ENCODE assay signal across 8 cellular contexts in the genomic region with DNA sequence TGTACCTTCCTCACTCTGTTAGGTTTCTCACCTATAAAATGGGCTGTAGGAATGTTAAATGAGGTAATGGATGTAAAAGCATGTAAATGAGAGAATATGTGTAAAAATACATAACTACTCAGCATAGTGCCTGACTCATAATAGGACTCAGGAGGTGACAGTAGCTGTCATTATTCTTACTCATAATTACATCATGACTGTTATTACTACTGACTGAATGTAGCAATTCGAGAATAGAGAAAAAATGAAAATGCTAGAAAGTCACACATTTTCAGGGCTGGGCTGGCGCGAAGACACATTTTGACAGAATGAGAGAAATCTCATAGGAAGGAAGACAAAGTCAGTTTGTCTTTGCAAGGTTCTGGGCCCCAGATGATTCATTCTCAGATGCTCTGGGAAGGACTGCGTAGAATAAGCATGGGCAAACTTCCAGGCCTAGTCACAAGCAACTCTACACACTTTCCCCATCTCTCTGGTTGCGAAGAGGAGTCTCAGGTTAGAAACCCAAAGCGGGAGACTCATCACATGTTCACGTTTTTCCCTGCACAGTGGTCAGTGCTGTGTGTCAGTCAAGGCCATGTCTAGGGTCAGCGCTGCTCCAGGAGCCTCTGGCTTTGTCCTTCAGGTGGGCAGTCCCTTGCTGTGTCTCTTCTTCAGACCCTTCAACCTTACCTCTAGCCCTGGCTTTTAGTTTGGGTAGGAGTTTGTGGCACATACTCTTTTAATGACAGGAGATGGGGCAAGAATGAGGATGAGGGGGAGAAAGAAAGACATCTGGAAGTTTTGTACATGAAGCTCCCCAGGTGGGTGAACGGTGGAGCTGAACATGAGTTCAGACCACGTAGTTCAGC. TPM values are rescaled to one million over a fixed set of nuclear protein-coding genes. Genes with fewer than 3 reads are reported as not detected.
DNase-seq lines count a peak whose midpoint lies in the region; ATAC-seq, FAIRE-seq and TF ChIP-seq lines count a peak whose summit lies in the region.

No MANE protein-coding gene starts in this region.

- H2AFZ ChIP-seq in IMR-90 (replicated peaks; ENCODE audit: low read length, poor library complexity), result peak overlapping the region; percentile 57

- intact Hi-C loops in IMR-90 (cut with micrococcal nuclease) (loop anchor here (5.0 kb wide), 1 partner anchor 182 kb away; the partner anchor contains the start of gene CDKN1B), gastrocnemius medialis (cut with DNase I; ENCODE audit: low total_unique reads) (no loop called here), testis (cut with DNase I; ENCODE audit: low total_unique reads) (no loop called here)

- peak overlapping the region; percentile 60 for H3K56ac ChIP-seq in IMR-90 (ENCODE audit: extremely low read depth, insufficient read depth, low read length)

- H3K36me3 ChIP-seq in BJ (ENCODE audit: control insufficient read depth, insufficient read depth, low read length) (no peaks in the 10 kb centered on the region; the same call in 1 of the 2 replicates), IMR-90 (ENCODE audit: control insufficient read depth, insufficient read depth, low read length) (peaks cover 13% of the 10 kb centered on the region; the same call in 1 of the 2 replicates), gastrocnemius medialis (no peaks in the 10 kb centered on the region), testis (ENCODE audit: low read depth, missing control alignments) (no peaks in the 10 kb centered on the region)

- no peak for FAIRE-seq in D721Med (lab: Jason Lieb, UNC)

- H3K4me3 ChIP-seq in BJ (ENCODE audit: low read depth, low read length), result no peak overlapping the region
- H3K4me3 ChIP-seq in IMR-90 (ENCODE audit: insufficient read depth, low read depth, low read length), result no peak overlapping the region
- no peak overlapping the region for H3K4me3 ChIP-seq in gastrocnemius medialis
- no peak overlapping the region for H3K4me3 ChIP-seq in testis

- peak overlapping the region; percentile 86 for H2BK15ac ChIP-seq in IMR-90 (ENCODE audit: low read depth, low read length)

- WGBS in IMR-90 (ENCODE audit: extremely low coverage in 2 of 2, insufficient read length in 1 of 2), 2 experiments, result 10% methylated on average over 2 of the region's 10 CpGs; no CpG with 5 or more reads in 1 of the 2 experiments
- WGBS in testis, 2 donors, result 83 to 86% methylated on average over 10 of the region's 10 CpGs

- H3K14ac ChIP-seq in IMR-90 (replicated peaks; ENCODE audit: low read depth, low read length), result peak overlapping the region; percentile 88

- peak overlapping the region; percentile 81 for H4K5ac ChIP-seq in IMR-90 (ENCODE audit: low read depth, low read length)

- peak overlapping the region; percentile 94 for H2BK5ac ChIP-seq in IMR-90 (ENCODE audit: low read depth, low read length, poor library complexity, severe bottlenecking)

- TF ChIP-seq RAD21 in IMR-90 (IDR thresholded peaks at IDR 0.05; ENCODE audit: low read length), result no peak

- H2BK20ac ChIP-seq in IMR-90 (ENCODE audit: low read depth, low read length), result peak overlapping the region; percentile 91

- in situ Hi-C loops in IMR-90 (cut with MboI; ENCODE audit: low sequenced_read_pairs), result loop anchor here (25.0 kb wide), 1 partner anchor 638 kb away; no protein-coding TSS in a partner anchor
- in situ Hi-C loops in gastrocnemius medialis (cut with MboI; ENCODE audit: low sequenced_read_pairs in 4 of 4), result loop anchor here in 2 of 4 donors (25.0 kb wide), 2 partner anchors 188 to 1263 kb away; no protein-coding TSS in a partner anchor

- peak overlapping the region; percentile 50 for H3K9ac ChIP-seq in IMR-90 (ENCODE audit: low read depth, low read length)

- peak overlapping the region; percentile 49 to 88; a peak in 3 of 4 replicates for H4K8ac ChIP-seq in IMR-90 (ENCODE audit: low read depth in 2 of 2, low read length in 2 of 2)

- H3K9me3 ChIP-seq in IMR-90 (ENCODE audit: control insufficient read depth, insufficient read depth, low read length), result no peaks in the 10 kb centered on the region
- no peaks in the 10 kb centered on the region for H3K9me3 ChIP-seq in gastrocnemius medialis
- H3K9me3 ChIP-seq in testis, result no peaks in the 10 kb centered on the region

- peaks cover 35% of the 10 kb centered on the region for H3K9me1 ChIP-seq in IMR-90 (ENCODE audit: insufficient read depth, low read length)

- peak overlapping the region; percentile 96 for H2AK5ac ChIP-seq in IMR-90 (ENCODE audit: low read depth, low read length)

- H4K91ac ChIP-seq in IMR-90 (ENCODE audit: insufficient read depth, low read depth, low read length), result peak overlapping the region; percentile 93

- peak overlapping the region; percentile 80 for H2AK9ac ChIP-seq in IMR-90 (replicated peaks; ENCODE audit: low read depth, low read length, poor library complexity)

- H3K79me1 ChIP-seq in IMR-90 (ENCODE audit: low read depth in 1 of 2, low read length in 2 of 2), result peaks cover 24 to 67% of the 10 kb centered on the region in 2 experiments; a peak in 3 of 4 replicates

- H4K20me1 ChIP-seq in IMR-90 (ENCODE audit: insufficient read depth, low read length), result peaks cover 36% of the 10 kb centered on the region

- ATAC-seq in GM21367 (IDR thresholded peaks at IDR 0.05; ENCODE audit: unreplicated experiment) (peak; percentile 74), IMR-90 (ENCODE audit: low read depth) (peak; percentile 60), gastrocnemius medialis (peak; percentile 34 to 41)

- H3K4me1 ChIP-seq in IMR-90 (ENCODE audit: control insufficient read depth, insufficient read depth, low read length) (peaks cover 30% of the 10 kb centered on the region), gastrocnemius medialis (no peaks in the 10 kb centered on the region), testis (peaks cover 14% of the 10 kb centered on the region)

- POLR2A ChIA-PET in BJ (lab: Charles Lee), result interaction anchor here (0.7 kb wide), 1 partner anchor 280 kb away, joined by 10 read pairs; no protein-coding TSS in a partner anchor
- POLR2A ChIA-PET in IMR-90 (lab: Charles Lee; ENCODE audit: unreplicated experiment), result no interaction called here

- H3K23ac ChIP-seq in IMR-90 (ENCODE audit: low read depth, low read length), result peak overlapping the region; percentile 98

- peak overlapping the region; percentile 83 for H3K4me2 ChIP-seq in IMR-90 (ENCODE audit: low read depth, low read length)

- H3K27me3 ChIP-seq in BJ (ENCODE audit: control insufficient read depth, insufficient read depth, low read length) (no peaks in the 10 kb centered on the region), IMR-90 (ENCODE audit: control insufficient read depth, insufficient read depth, low read length) (no peaks in the 10 kb centered on the region), gastrocnemius medialis (no peaks in the 10 kb centered on the region), testis (no peaks in the 10 kb centered on the region)

- CTCF ChIA-PET in BJ (lab: Yijun Ruan, JAX) (interaction anchor here (0.9 to 2.1 kb wide), 4 partner anchors 16 to 110 kb away, joined by 3 to 4 read pairs (median 3); no protein-coding TSS in a partner anchor), IMR-90 (lab: Yijun Ruan, JAX) (interaction anchor here (1.2 kb wide), 1 partner anchor 9 kb away, joined by 5 read pairs; no protein-coding TSS in a partner anchor)

- peak overlapping the region; percentile 94 for H3K4ac ChIP-seq in IMR-90 (ENCODE audit: low read depth, low read length)

- TF ChIP-seq POLR2A in IMR-90 (IDR thresholded peaks at IDR 0.05; ENCODE audit: low read depth, low read length), result no peak; the same call in 1 of the 2 replicates
- TF ChIP-seq POLR2A in gastrocnemius medialis (IDR thresholded peaks at IDR 0.05), result no peak
- no peak for TF ChIP-seq POLR2A in testis (IDR thresholded peaks at IDR 0.05)

- peak overlapping the region; percentile 94 for H2BK120ac ChIP-seq in IMR-90 (ENCODE audit: low read depth, low read length)

- peak overlapping the region; percentile 79 for H3K18ac ChIP-seq in IMR-90 (ENCODE audit: low read depth, low read length)

- TF ChIP-seq CTCF in BJ (IDR thresholded peaks at IDR 0.05; ENCODE audit: insufficient read depth, low read depth, low read length) (no peak), IMR-90 (conservative IDR thresholded peaks at IDR 0.05; ENCODE audit: low read depth, low read length) (no peak), gastrocnemius medialis (IDR thresholded peaks at IDR 0.05 in 4 of 5, conservative IDR thresholded peaks at IDR 0.05 in 1 of 5) (no peak), testis (IDR thresholded peaks at IDR 0.05) (no peak), D721Med (IDR thresholded peaks at IDR 0.05; ENCODE audit: insufficient read depth, missing control alignments) (no peak)

- peak; percentile 76 for DNase-seq in BJ (ENCODE audit: low read depth)
- DNase-seq in IMR-90, result peak; percentile 98
- DNase-seq in dermis blood vessel endothelial cell, result peak; percentile 81
- DNase-seq in gastrocnemius medialis, result peak; percentile 6 to 30
- DNase-seq in testis, result no peak
- DNase-seq in D721Med (ENCODE audit: insufficient read length, low spot score), result no peak
- no peak for DNase-seq in NCI-H146 (lab: John Stamatoyannopoulos, UW)

- H3K27ac ChIP-seq in IMR-90 (ENCODE audit: insufficient read depth, low read length) (peak overlapping the region; percentile 95), gastrocnemius medialis (no peak overlapping the region), testis (no peak overlapping the region)

- BruUV-seq in IMR-90 (replicated peaks; lab: Mats Ljungman, UMichigan), result no TSS peak

- dilution Hi-C loops in IMR-90 (cut with HindIII; ENCODE audit: low sequenced_read_pairs, unreplicated experiment), result no loop called here

TF ChIP-seq in IMR-90, 13 proteins besides CTCF, POLR2A, EP300 and RAD21 (continues in another document):
- peak; percentile 28; the same call in 1 of the 2 replicates for TF ChIP-seq BHLHE40 (IDR thresholded peaks at IDR 0.05; ENCODE audit: low read depth, low read length)

RNA-seq across cellular contexts. Expression of gene GPRC5A, which starts 8.4 kb away (rescaled TPM):
- 230 and 241 TPM in 2 replicates for polyA plus RNA-seq in BJ (2011; rRNA removed)
- polyA minus RNA-seq in BJ (2011; rRNA and poly(A)+ RNA removed), result 268 and 369 TPM in 2 replicates
- 49.6 and 49.7 TPM in 2 replicates for total RNA-seq in IMR-90 (2012; rRNA removed)
- 193 and 201 TPM in 2 replicates for polyA plus RNA-seq in IMR-90 (2012; rRNA removed)
- 70.1 and 182 TPM in 2 replicates for polyA plus RNA-seq in IMR-90 (2012; cell fraction: cytosol; rRNA removed)
- 125 and 230 TPM in 2 replicates for polyA plus RNA-seq in IMR-90 (2012; cell fraction: nucleus; rRNA removed; ENCODE audit: low replicate concordance)
- total RNA-seq in dermis blood vessel endothelial cell, result 3.2 and 10.7 TPM in 2 replicates
- total RNA-seq in gastrocnemius medialis, result 1 to 10 TPM in 1 of 4 donors, under 1 TPM in 3; 0.23 to 5.8 (median 0.52) TPM
- 1 to 10 TPM; 1.9 to 2.7 TPM for total RNA-seq in testis
- 2.8 TPM for polyA plus RNA-seq in testis (ENCODE audit: insufficient read depth, low read depth, low replicate concordance)

RNA-seq across cellular contexts. Expression of gene GPRC5D, which starts 52.2 kb away (rescaled TPM):
- polyA plus RNA-seq in BJ (2011; rRNA removed) (not detected in 2 replicates), IMR-90 (2012; rRNA removed) (not detected in 2 replicates), testis (ENCODE audit: insufficient read depth, low read depth, low replicate concordance) (5.5 TPM)
- not detected in 2 replicates for polyA minus RNA-seq in BJ (2011; rRNA and poly(A)+ RNA removed)
- total RNA-seq in IMR-90 (2012; rRNA removed) (not detected in 2 replicates), dermis blood vessel endothelial cell (0.17 TPM in 1 of 2 replicates, not detected in the other), gastrocnemius medialis (not detected), testis (1 to 10 TPM in 1 of 2 donors, under 1 TPM in 1; 0.68 to 4.0 TPM)
- not detected in 2 replicates for polyA plus RNA-seq in IMR-90 (2012; cell fraction: cytosol; rRNA removed)
- polyA plus RNA-seq in IMR-90 (2012; cell fraction: nucleus; rRNA removed; ENCODE audit: low replicate concordance), result not detected in 2 replicates

Comparison
In these comparisons a context has a peak if more than half of its experiments do, and no peak if none do; other contexts are left out.
1. DNase-seq: peak in BJ (single experiment), IMR-90 (single experiment), dermis blood vessel endothelial cell (single experiment) and gastrocnemius medialis (2 of 2); none in testis (single experiment), D721Med (single experiment) and NCI-H146 (single experiment).
2. Peak in every context shown above with its lines, with median percentiles within 50 percentile points of each other: ATAC-seq.